16 cellular contexts compared by ENCODE assay signal in the genomic region with DNA sequence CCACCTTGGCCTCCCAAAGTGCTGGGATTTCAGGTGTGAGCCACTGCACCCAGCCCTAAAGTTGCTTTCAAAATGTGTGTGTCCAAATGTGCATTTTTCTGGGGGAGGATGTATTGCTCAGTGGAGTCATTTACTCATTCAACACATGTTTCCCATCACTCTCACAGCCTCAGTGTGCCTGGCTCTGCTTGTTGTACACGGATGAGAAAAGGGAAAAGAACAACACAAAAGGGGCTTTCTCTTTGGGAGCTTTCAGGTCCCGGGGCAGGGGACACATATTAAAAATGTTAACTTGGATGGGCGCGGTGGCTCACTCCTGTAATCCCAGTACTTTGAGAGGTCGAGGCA. TPM values are rescaled to one million over a fixed set of nuclear protein-coding genes. Genes with fewer than 3 reads are reported as not detected.
"Had no signal": no experiment of that assay in that cellular context is flagged by ENCODE, and none has a peak within 500 bp of the region (broad histone marks: within the 10 kb centered on the region; RNA-seq: fewer than 3 reads in every experiment).

No MANE protein-coding gene starts in this region.

- H3K4me3 ChIP-seq: cardiac muscle cell, dorsolateral prefrontal cortex, lung, ovary, stomach had no signal

- H3K36me3 Mint-ChIP-seq: activated naive CD8-positive, alpha-beta T cell treated with anti-CD3 and anti-CD28 coated beads for 36 hours had no signal

- H3K9me3 ChIP-seq: ovary, stomach had no signal

- ATAC-seq: esophagus mucosa, left colon had no signal

- H3K4me1 Mint-ChIP-seq: activated CD4-positive, alpha-beta T cell treated with anti-CD3 and anti-CD28 coated beads, Interleukin-2, amount 10 ng/mL, durations not matched to agents 24 days and 14 days; activated naive CD8-positive, alpha-beta T cell treated with anti-CD3 and anti-CD28 coated beads for 36 hours had no signal

- H3K27me3 ChIP-seq: cardiac muscle cell, ovary had no signal

- H3K9me3 Mint-ChIP-seq: activated CD4-positive, alpha-beta T cell treated with anti-CD3 and anti-CD28 coated beads, Interleukin-2, amount 10 ng/mL, durations not matched to agents 24 days and 14 days; activated naive CD8-positive, alpha-beta T cell treated with anti-CD3 and anti-CD28 coated beads for 36 hours; neural crest cell had no signal

- H3K36me3 ChIP-seq: cardiac muscle cell, ovary, stomach had no signal

- H3K4me3 Mint-ChIP-seq: activated CD4-positive, alpha-beta T cell treated with anti-CD3 and anti-CD28 coated beads, Interleukin-2, amount 10 ng/mL, durations not matched to agents 24 days and 14 days; activated naive CD8-positive, alpha-beta T cell treated with anti-CD3 and anti-CD28 coated beads for 36 hours had no signal

- H3K27ac Mint-ChIP-seq: activated CD4-positive, alpha-beta T cell treated with anti-CD3 and anti-CD28 coated beads, Interleukin-2, amount 10 ng/mL, durations not matched to agents 24 days and 14 days; activated naive CD8-positive, alpha-beta T cell treated with anti-CD3 and anti-CD28 coated beads for 36 hours had no signal

- H3K27ac ChIP-seq: cardiac muscle cell, dorsolateral prefrontal cortex, ovary had no signal

- DNase-seq: activated CD4-positive, alpha-beta T cell treated with anti-CD3 and anti-CD28 coated beads, Interleukin-2, amount 10 ng/mL, durations not matched to agents 24 days and 14 days; activated CD4-positive, CD25-positive, alpha-beta regulatory T cell; activated CD8-positive, alpha-beta memory T cell treated with anti-CD3 and anti-CD28 coated beads, Interleukin-2, amount 50 U/mL, for 48 hours; activated naive CD8-positive, alpha-beta T cell treated with anti-CD3 and anti-CD28 coated beads for 36 hours; aorta; dorsolateral prefrontal cortex; left colon; midbrain; ovary; stimulated activated CD4-positive, alpha-beta T cell treated with anti-CD3 and anti-CD28 coated beads, Interleukin-12 subunit alpha, Interleukin-12 subunit beta, amount 100 ng/mL, for 4 hours; stimulated activated CD4-positive, alpha-beta T cell treated with anti-CD3 and anti-CD28 coated beads, Interleukin-2, amount 100 ng/mL, for 24 hours; stomach had no signal

RNA-seq across cellular contexts. Expression of gene PPL, which starts 1.7 kb away (rescaled TPM):
- total RNA-seq: activated CD4-positive, alpha-beta T cell treated with anti-CD3 and anti-CD28 coated beads, Interleukin-2, amount 10 ng/mL, durations not matched to agents 24 days and 14 days; activated naive CD8-positive, alpha-beta T cell treated with anti-CD3 and anti-CD28 coated beads for 36 hours had no signal

RNA-seq across cellular contexts. Expression of gene SEC14L5, which starts 19.5 kb away (rescaled TPM):
- total RNA-seq: activated CD4-positive, alpha-beta T cell treated with anti-CD3 and anti-CD28 coated beads, Interleukin-2, amount 10 ng/mL, durations not matched to agents 24 days and 14 days had no signal
- polyA plus RNA-seq: cardiac muscle cell had no signal
